Comparison of ENCODE assay signal across 21 cellular contexts in genomic region chrX:68985135-68985725, GRCh38.
A peak's percentile ranks its signal among the peaks of the same experiment; 100 is the strongest.
DNase-seq lines count a peak whose midpoint lies in the region; ATAC-seq, FAIRE-seq and TF ChIP-seq lines count a peak whose summit lies in the region.
"Had no signal": no experiment of that assay in that cellular context is flagged by ENCODE, and none has a peak within 500 bp of the region (broad histone marks: within the 10 kb centered on the region; RNA-seq: fewer than 3 reads in every experiment).

No MANE protein-coding gene starts in this region.

- WGBS in sigmoid colon, 2 donors = 85 to 87% methylated on average over 7 of the region's 7 CpGs

- no peak overlapping the region for H3K27ac ChIP-seq in astrocyte (ENCODE audit: low read depth, low read length)
- no peak overlapping the region for H3K27ac ChIP-seq in sigmoid colon
- no peak overlapping the region for H3K27ac ChIP-seq in dorsolateral prefrontal cortex
- H3K27ac ChIP-seq: BLaER1 had no signal

- H4K20me1 ChIP-seq in astrocyte (ENCODE audit: insufficient read depth, low read length) = no peaks in the 10 kb centered on the region
- H4K20me1 ChIP-seq: BLaER1 had no signal

- H3K79me2 ChIP-seq in astrocyte (ENCODE audit: insufficient read depth, low read length) = no peaks in the 10 kb centered on the region

- H3K4me3 ChIP-seq in H7 (ENCODE audit: insufficient read depth, low read depth, low read length) (no peak overlapping the region), astrocyte (ENCODE audit: insufficient read depth, low read depth, low read length) (no peak overlapping the region), sigmoid colon (no peak overlapping the region), dorsolateral prefrontal cortex (no peak overlapping the region)
- H3K4me3 ChIP-seq: BLaER1 had no signal

- H2AFZ ChIP-seq in astrocyte (ENCODE audit: low read depth, low read length) = no peak overlapping the region

- peak; percentile 45 for DNase-seq in H7
- no peak for DNase-seq in astrocyte (ENCODE audit: low read depth)
- peak; percentile 87 for DNase-seq in mesenteric fat pad (ENCODE audit: low spot score)
- no peak for DNase-seq in progenitor cell of endocrine pancreas (ENCODE audit: low spot score, unreplicated experiment)
- no peak for DNase-seq in activated CD4-positive, CD25-positive, alpha-beta regulatory T cell (lab: John Stamatoyannopoulos, UW)
- no peak for DNase-seq in sigmoid colon
- DNase-seq in dorsolateral prefrontal cortex = no peak
- DNase-seq: CD4-positive, CD25-positive, alpha-beta regulatory T cell; GOT3; Karpas-422; NCI-H1092 treated with DMSO at 0.1 percent for 48 hours; NCI-H146; NCI-H1930; NCI-H446; NCI-H524 treated with DMSO at 0.1 percent for 48 hours; NCI-H774; PC-3; SK-N-SH had no signal

- H3K36me3 Mint-ChIP-seq in astrocyte (ENCODE audit: low read depth, unreplicated experiment) (no peaks in the 10 kb centered on the region), progenitor cell of endocrine pancreas (ENCODE audit: insufficient read depth) (no peaks in the 10 kb centered on the region)
- H3K36me3 Mint-ChIP-seq: CD4-positive, CD25-positive, alpha-beta regulatory T cell had no signal

- no peaks in the 10 kb centered on the region for H3K36me3 ChIP-seq in H7 (replicated peaks; ENCODE audit: control insufficient read depth, insufficient read depth, low read length)
- no peaks in the 10 kb centered on the region for H3K36me3 ChIP-seq in astrocyte (ENCODE audit: insufficient read depth, low read length)
- no peaks in the 10 kb centered on the region for H3K36me3 ChIP-seq in sigmoid colon
- H3K36me3 ChIP-seq: BLaER1 had no signal

- H3K4me3 Mint-ChIP-seq in astrocyte (ENCODE audit: unreplicated experiment) (no peak overlapping the region), progenitor cell of endocrine pancreas (ENCODE audit: low read depth) (peak overlapping the region; percentile 1)
- H3K4me3 Mint-ChIP-seq: CD4-positive, CD25-positive, alpha-beta regulatory T cell had no signal

- peaks cover 3% of the 10 kb centered on the region for H3K9me3 Mint-ChIP-seq in astrocyte (ENCODE audit: unreplicated experiment)
- H3K9me3 Mint-ChIP-seq in progenitor cell of endocrine pancreas (ENCODE audit: low read depth) = peaks cover 16% of the 10 kb centered on the region
- H3K9me3 Mint-ChIP-seq: CD4-positive, CD25-positive, alpha-beta regulatory T cell had no signal

- TF ChIP-seq POLR2A in sigmoid colon (IDR thresholded peaks at IDR 0.05) = no peak

- H3K9ac ChIP-seq in astrocyte (ENCODE audit: low read length) = no peak overlapping the region
- H3K9ac ChIP-seq: BLaER1, SK-N-SH had no signal

- H3K9me3 ChIP-seq in astrocyte (ENCODE audit: insufficient read depth, low read depth, low read length) = no peaks in the 10 kb centered on the region
- H3K9me3 ChIP-seq in sigmoid colon = no peaks in the 10 kb centered on the region
- H3K9me3 ChIP-seq: BLaER1, SK-N-SH had no signal

- peaks cover 7% of the 10 kb centered on the region for H3K27me3 Mint-ChIP-seq in astrocyte (ENCODE audit: low read depth, unreplicated experiment)
- no peaks in the 10 kb centered on the region for H3K27me3 Mint-ChIP-seq in progenitor cell of endocrine pancreas
- H3K27me3 Mint-ChIP-seq: CD4-positive, CD25-positive, alpha-beta regulatory T cell had no signal

- TF ChIP-seq CTCF in astrocyte (IDR thresholded peaks at IDR 0.05; ENCODE audit: insufficient read depth, low read depth, low read length) = no peak
- TF ChIP-seq CTCF in progenitor cell of endocrine pancreas (IDR thresholded peaks at IDR 0.05; ENCODE audit: unreplicated experiment) = peak; percentile 18
- no peak for TF ChIP-seq CTCF in sigmoid colon (IDR thresholded peaks at IDR 0.05)
- no peak for TF ChIP-seq CTCF in dorsolateral prefrontal cortex (IDR thresholded peaks at IDR 0.05 in 54 of 56, conservative IDR thresholded peaks at IDR 0.05 in 2 of 56; ENCODE audit: low read depth in 1 of 56, partially characterized antibody in 56 of 56)

- no peak for TF ChIP-seq EP300 in sigmoid colon (IDR thresholded peaks at IDR 0.05)

- no peak overlapping the region for H3K27ac Mint-ChIP-seq in astrocyte (ENCODE audit: unreplicated experiment)
- H3K27ac Mint-ChIP-seq in progenitor cell of endocrine pancreas = no peak overlapping the region
- H3K27ac Mint-ChIP-seq: CD4-positive, CD25-positive, alpha-beta regulatory T cell had no signal

- H3K27me3 ChIP-seq in H7 (ENCODE audit: control insufficient read depth, insufficient read depth, low read length) (no peaks in the 10 kb centered on the region), astrocyte (ENCODE audit: insufficient read depth, low read length) (no peaks in the 10 kb centered on the region), sigmoid colon (no peaks in the 10 kb centered on the region), dorsolateral prefrontal cortex (peaks cover 0 to 92% (median 29%) of the 10 kb centered on the region in 45 donors)

- no peak for ATAC-seq in GM18867 (IDR thresholded peaks at IDR 0.05; ENCODE audit: unreplicated experiment)
- ATAC-seq: PC-3 had no signal

- H3K4me1 Mint-ChIP-seq in astrocyte (ENCODE audit: low read depth, unreplicated experiment) (no peaks in the 10 kb centered on the region), progenitor cell of endocrine pancreas (ENCODE audit: low read depth) (peaks cover 13% of the 10 kb centered on the region)
- H3K4me1 Mint-ChIP-seq: CD4-positive, CD25-positive, alpha-beta regulatory T cell had no signal

- no peak overlapping the region for H3K4me2 ChIP-seq in astrocyte (ENCODE audit: low read length)
- H3K4me2 ChIP-seq: BLaER1, SK-N-SH had no signal

- intact Hi-C loops in sigmoid colon (cut with DNase I) = no loop called here
- intact Hi-C loops in dorsolateral prefrontal cortex (cut with DNase I) = no loop called here

- FAIRE-seq in astrocyte (lab: Jason Lieb, UNC) = peak; percentile 49
- FAIRE-seq: A204.1 had no signal

- H3K4me1 ChIP-seq in astrocyte (ENCODE audit: insufficient read depth, low read length) (peaks cover 3% of the 10 kb centered on the region), sigmoid colon (peaks cover 0 to 9% (median 6%) of the 10 kb centered on the region in 4 donors)

Comparison
In these comparisons a context has a peak if more than half of its experiments do, and no peak if none do; other contexts are left out.
1. DNase-seq: peak in H7 (single experiment) and mesenteric fat pad (single experiment); none in astrocyte (single experiment), progenitor cell of endocrine pancreas (single experiment), activated CD4-positive, CD25-positive, alpha-beta regulatory T cell (0 of 4), sigmoid colon (single experiment) and dorsolateral prefrontal cortex (0 of 10).